In the genomic region with DNA sequence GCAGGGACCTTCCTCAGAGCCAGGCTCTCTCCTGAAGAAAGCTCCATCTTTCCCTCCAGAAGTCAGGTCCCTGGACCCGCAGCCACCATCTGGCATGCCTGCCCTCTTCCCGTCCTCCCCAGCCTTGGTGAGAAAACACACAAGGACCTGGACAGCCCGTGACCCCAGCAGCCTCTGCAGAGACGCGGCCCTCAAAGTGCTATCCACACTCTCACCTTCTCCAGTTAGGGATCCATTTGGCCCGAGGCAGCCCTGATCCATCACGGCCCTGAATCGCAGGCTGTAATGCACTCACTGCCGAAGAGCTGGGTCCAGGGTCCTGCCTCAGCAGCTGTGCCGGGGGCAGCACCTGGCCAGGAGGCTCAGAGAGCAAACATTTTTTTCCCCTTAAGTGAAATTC, we compare ENCODE assay signal across 17 cellular contexts.
DNase-seq lines count a peak whose midpoint lies in the region; ATAC-seq and TF ChIP-seq lines count a peak whose summit lies in the region.
"Had no signal": no experiment of that assay in that cellular context is flagged by ENCODE, and none has a peak within 500 bp of the region (broad histone marks: within the 10 kb centered on the region; RNA-seq: fewer than 3 reads in every experiment).

No MANE protein-coding gene starts in this region.

- H3K79me1 ChIP-seq in H9 (ENCODE audit: insufficient read depth, low read depth, low read length, poor library complexity, severe bottlenecking) (no peaks in the 10 kb centered on the region), neuronal stem cell (ENCODE audit: low read depth, low read length) (no peaks in the 10 kb centered on the region)

- H3K9me3 ChIP-seq in H9 (ENCODE audit: control insufficient read depth, low read depth, low read length), result no peaks in the 10 kb centered on the region
- peaks cover 0 to 1% of the 10 kb centered on the region in 2 donors for H3K9me3 ChIP-seq in neuronal stem cell (replicated peaks in 1 of 2; ENCODE audit: control insufficient read depth in 2 of 2, insufficient read depth in 1 of 2, low read depth in 1 of 2, low read length in 2 of 2)

- H4K91ac ChIP-seq in H9 (ENCODE audit: insufficient read length, low read depth, low read length), result no peak overlapping the region
- no peak overlapping the region for H4K91ac ChIP-seq in neuronal stem cell (ENCODE audit: low read depth, low read length, poor library complexity)

- peaks cover 2% of the 10 kb centered on the region in 2 experiments; a peak in 2 of 5 replicates for H3K9me3 Mint-ChIP-seq in H9
- H3K9me3 Mint-ChIP-seq in glutamatergic neuron (ENCODE audit: unreplicated experiment), result peaks cover 31% of the 10 kb centered on the region
- no peaks in the 10 kb centered on the region for H3K9me3 Mint-ChIP-seq in activated T-cell treated with anti-CD3 and anti-CD28 coated beads, Interleukin-2, amount 50 U/mL, for 4 hours
- H3K9me3 Mint-ChIP-seq: CD8-positive, alpha-beta T cell; GM23338; IgD-negative memory B cell had no signal

- H2BK15ac ChIP-seq in H9 (ENCODE audit: low read depth, low read length), result no peak overlapping the region
- no peak overlapping the region for H2BK15ac ChIP-seq in neuronal stem cell (ENCODE audit: low read length)

- DNase-seq in H9 (no peak), glutamatergic neuron (peak; percentile 61), neuronal stem cell (ENCODE audit: low spot score) (no peak)
- no peak for DNase-seq in activated T-cell treated with anti-CD3 and anti-CD28 coated beads, Interleukin-2, amount 50 U/mL, for 4 hours
- DNase-seq: AML-193; Calu3; CD8-positive, alpha-beta T cell; DND-41; EL; H7; KBM-7 had no signal

- no peak overlapping the region for H4K5ac ChIP-seq in H9 (ENCODE audit: insufficient read length, low read depth, low read length)

- H3K4me1 ChIP-seq in H9 (ENCODE audit: insufficient read depth, low read length), result no peaks in the 10 kb centered on the region
- H3K4me1 ChIP-seq in neuronal stem cell (ENCODE audit: control insufficient read depth in 2 of 2, insufficient read depth in 1 of 2, low read depth in 1 of 2, low read length in 2 of 2), result peaks cover 0 to 19% of the 10 kb centered on the region in 2 donors

- H2AFZ ChIP-seq in H9 (ENCODE audit: low read length) (no peak overlapping the region), neuronal stem cell (ENCODE audit: low read length) (no peak overlapping the region)
- H2AFZ ChIP-seq: GM23338 had no signal

- H3K4ac ChIP-seq in H9 (ENCODE audit: low read depth, low read length) (no peak overlapping the region), neuronal stem cell (ENCODE audit: low read length) (no peak overlapping the region)

- no peak overlapping the region for H3K9ac ChIP-seq in H9 (ENCODE audit: extremely low read depth, insufficient read length, low read length)
- no peak overlapping the region for H3K9ac ChIP-seq in neuronal stem cell (ENCODE audit: low read depth, low read length, poor library complexity)

- no peak overlapping the region for H3K27ac ChIP-seq in H9 (ENCODE audit: insufficient read length, low read depth, low read length)
- no peak overlapping the region for H3K27ac ChIP-seq in neuronal stem cell (replicated peaks; ENCODE audit: low read length)

- H3K36me3 Mint-ChIP-seq in H9 (ENCODE audit: insufficient read depth in 1 of 3, low read depth in 3 of 3) (no peaks in the 10 kb centered on the region; a peak in 1 of 7 replicates), glutamatergic neuron (ENCODE audit: unreplicated experiment) (no peaks in the 10 kb centered on the region)
- no peaks in the 10 kb centered on the region for H3K36me3 Mint-ChIP-seq in activated T-cell treated with anti-CD3 and anti-CD28 coated beads, Interleukin-2, amount 50 U/mL, for 4 hours (ENCODE audit: insufficient read depth)
- H3K36me3 Mint-ChIP-seq: CD8-positive, alpha-beta T cell; IgD-negative memory B cell had no signal

- H3K4me3 ChIP-seq in neuronal stem cell (ENCODE audit: low read length in 2 of 2), result no peak overlapping the region
- H3K4me3 ChIP-seq: GM12878, GM23338 had no signal

- H4K8ac ChIP-seq in H9 (replicated peaks; ENCODE audit: insufficient read length, low read depth, low read length), result no peak overlapping the region
- H4K8ac ChIP-seq in neuronal stem cell (ENCODE audit: low read depth, low read length), result no peak overlapping the region

- TF ChIP-seq CTCF in H9 (conservative IDR thresholded peaks at IDR 0.05), result no peak
- no peak for TF ChIP-seq CTCF in glutamatergic neuron (IDR thresholded peaks at IDR 0.05; ENCODE audit: partially characterized antibody, unreplicated experiment)

- no peak overlapping the region for H3K27ac Mint-ChIP-seq in H9
- peak overlapping the region; percentile 96 for H3K27ac Mint-ChIP-seq in glutamatergic neuron (ENCODE audit: unreplicated experiment)
- H3K27ac Mint-ChIP-seq: CD8-positive, alpha-beta T cell; GM23338; IgD-negative memory B cell had no signal

- H3K14ac ChIP-seq in H9 (ENCODE audit: insufficient read depth, low read length), result peak overlapping the region; percentile 9; the same call in 1 of the 2 replicates
- H3K14ac ChIP-seq in neuronal stem cell (ENCODE audit: low read length), result no peak overlapping the region

- H3K27me3 ChIP-seq in H9 (ENCODE audit: insufficient read depth, low read length), result no peaks in the 10 kb centered on the region
- peaks cover 0 to 22% (median 0%) of the 10 kb centered on the region in 3 experiments for H3K27me3 ChIP-seq in neuronal stem cell (ENCODE audit: control insufficient read depth in 3 of 3, insufficient read depth in 3 of 3, low read depth in 1 of 3, low read length in 3 of 3)

- H3K23me2 ChIP-seq in H9 (ENCODE audit: insufficient read length, low read depth, low read length, poor library complexity, severe bottlenecking), result no peaks in the 10 kb centered on the region

- no peak overlapping the region for H2BK20ac ChIP-seq in H9 (ENCODE audit: low read depth, low read length, poor library complexity, severe bottlenecking)

- H2BK12ac ChIP-seq in H9 (ENCODE audit: insufficient read length, low read depth, low read length), result no peak overlapping the region
- no peak overlapping the region for H2BK12ac ChIP-seq in neuronal stem cell (ENCODE audit: low read length)

- peaks cover 12 to 21% of the 10 kb centered on the region in 2 experiments for H3K4me1 Mint-ChIP-seq in H9
- peaks cover 56% of the 10 kb centered on the region for H3K4me1 Mint-ChIP-seq in glutamatergic neuron (ENCODE audit: low read depth, unreplicated experiment)
- H3K4me1 Mint-ChIP-seq in activated T-cell treated with anti-CD3 and anti-CD28 coated beads, Interleukin-2, amount 50 U/mL, for 4 hours (ENCODE audit: low read depth), result no peaks in the 10 kb centered on the region

- H3K36me3 ChIP-seq in neuronal stem cell (replicated peaks in 1 of 2; ENCODE audit: control insufficient read depth in 2 of 2, insufficient read depth in 2 of 2, low read length in 2 of 2), result peaks cover 0 to 5% of the 10 kb centered on the region in 2 donors

- H3K18ac ChIP-seq in H9 (ENCODE audit: insufficient read length, low read depth, low read length), result no peak overlapping the region
- no peak overlapping the region for H3K18ac ChIP-seq in neuronal stem cell (ENCODE audit: low read length)

- no peak overlapping the region for H3T11ph ChIP-seq in H9 (ENCODE audit: low read length)

- H3K4me2 ChIP-seq in H9 (ENCODE audit: insufficient read depth, insufficient read length, low read length) (no peak overlapping the region), neuronal stem cell (ENCODE audit: insufficient read depth, low read length, poor library complexity, severe bottlenecking) (no peak overlapping the region)
- H3K4me2 ChIP-seq: GM23338 had no signal

- no peak overlapping the region for H3K56ac ChIP-seq in H9 (ENCODE audit: insufficient read length, low read depth, low read length)

- H3K27me3 Mint-ChIP-seq in H9 (ENCODE audit: low read depth) (peaks cover 3% of the 10 kb centered on the region), glutamatergic neuron (ENCODE audit: unreplicated experiment) (peaks cover 18% of the 10 kb centered on the region)
- H3K27me3 Mint-ChIP-seq in activated T-cell treated with anti-CD3 and anti-CD28 coated beads, Interleukin-2, amount 50 U/mL, for 4 hours (ENCODE audit: low read depth), result peaks cover 30% of the 10 kb centered on the region

- no peaks in the 10 kb centered on the region for H4K20me1 ChIP-seq in H9 (ENCODE audit: control insufficient read depth, insufficient read depth, insufficient read length)

- no peak overlapping the region for H3K4me3 Mint-ChIP-seq in H9
- H3K4me3 Mint-ChIP-seq in glutamatergic neuron (ENCODE audit: unreplicated experiment), result peak overlapping the region; percentile 74
- H3K4me3 Mint-ChIP-seq in activated T-cell treated with anti-CD3 and anti-CD28 coated beads, Interleukin-2, amount 50 U/mL, for 4 hours, result no peak overlapping the region
- H3K4me3 Mint-ChIP-seq: CD8-positive, alpha-beta T cell; GM23338; IgD-negative memory B cell had no signal

- WGBS in H9 (ENCODE audit: extremely low coverage, insufficient read length, low lambda C conversion rate), result no CpG with 5 or more reads among the region's 10 CpGs
- no CpG with 5 or more reads among the region's 10 CpGs for WGBS in neuronal stem cell (ENCODE audit: extremely low coverage in 2 of 2, insufficient read length in 2 of 2, insufficient replicate concordance in 1 of 2), 2 donors

- no peak overlapping the region for H2BK120ac ChIP-seq in H9 (ENCODE audit: low read depth, low read length, poor library complexity, severe bottlenecking)
- no peak overlapping the region for H2BK120ac ChIP-seq in neuronal stem cell (ENCODE audit: low read depth, low read length)

- no peaks in the 10 kb centered on the region for H3K79me2 ChIP-seq in H9 (ENCODE audit: insufficient read depth, low read length)

- no peak for ATAC-seq in activated T-cell treated with anti-CD3 and anti-CD28 coated beads, Interleukin-2, amount 50 U/mL, for 4 hours
- ATAC-seq in GM21447 (IDR thresholded peaks at IDR 0.05; ENCODE audit: unreplicated experiment) (no peak), HG03457 (IDR thresholded peaks at IDR 0.05; ENCODE audit: unreplicated experiment) (no peak)
- ATAC-seq: CD8-positive, alpha-beta T cell; GM12878; GM23338; HepG2 had no signal

- no peak overlapping the region for H3K23ac ChIP-seq in H9 (ENCODE audit: insufficient read length, low read depth, low read length)
- H3K23ac ChIP-seq in neuronal stem cell (ENCODE audit: low read depth, low read length, poor library complexity), result no peak overlapping the region

- H2BK5ac ChIP-seq in H9 (ENCODE audit: insufficient read length, low read length) (no peak overlapping the region), neuronal stem cell (ENCODE audit: low read length) (no peak overlapping the region)

- H2AK5ac ChIP-seq in H9 (ENCODE audit: insufficient read length, low read length), result no peak overlapping the region
- peak overlapping the region; percentile 57 for H2AK5ac ChIP-seq in neuronal stem cell (ENCODE audit: low read depth, low read length)
